9 cellular contexts compared by ENCODE assay signal in the genomic region with DNA sequence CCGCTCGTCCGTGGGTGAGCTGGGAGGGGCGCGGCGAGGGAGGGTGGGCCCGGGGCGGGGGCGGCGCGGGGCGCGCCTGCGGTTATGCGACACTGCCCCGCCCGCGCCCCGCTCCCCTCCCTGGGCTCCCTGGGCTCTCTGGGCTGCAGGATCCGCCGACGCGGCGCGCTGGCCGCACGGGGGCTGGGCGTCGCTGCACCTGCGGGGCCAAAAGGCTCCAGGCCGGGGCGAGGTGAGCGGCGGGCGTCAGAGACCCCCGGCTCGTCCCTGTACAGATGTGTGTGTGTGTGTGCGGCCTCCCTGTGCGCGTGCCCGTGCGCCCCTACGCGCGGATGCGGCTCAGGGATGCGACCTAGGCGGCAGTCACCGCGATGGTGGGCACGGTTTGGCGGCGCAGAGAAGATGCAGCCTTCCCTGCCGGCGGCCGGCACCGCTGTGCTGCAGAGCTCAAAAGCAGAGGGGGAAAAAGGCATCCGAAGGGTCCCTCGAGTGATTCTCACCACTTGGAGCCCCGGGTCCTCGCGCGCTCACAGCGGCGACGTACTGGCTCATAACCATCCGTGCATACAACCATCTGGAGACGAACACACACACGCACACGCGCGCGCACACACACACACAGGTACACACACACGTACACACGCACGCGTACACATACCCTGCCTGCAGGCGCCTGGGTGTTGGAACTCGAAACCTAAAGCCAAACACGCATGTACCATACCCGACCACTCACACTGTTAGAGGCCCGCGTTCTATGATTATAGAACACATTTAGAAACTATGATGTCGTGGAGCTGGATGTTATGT. TPM values are rescaled to one million over a fixed set of nuclear protein-coding genes. Genes with fewer than 3 reads are reported as not detected.
DNase-seq lines count a peak whose midpoint lies in the region; ATAC-seq lines count a peak whose summit lies in the region.
"Had no signal": no experiment of that assay in that cellular context is flagged by ENCODE, and none has a peak within 500 bp of the region (broad histone marks: within the 10 kb centered on the region; RNA-seq: fewer than 3 reads in every experiment).

No MANE protein-coding gene starts in this region.

- H3K4me3 ChIP-seq in ACC112 (ENCODE audit: low read depth, low read length), result peak overlapping the region; percentile 58; the same call in 1 of the 2 replicates
- peak overlapping the region; percentile 76 for H3K4me3 ChIP-seq in HUES6 (ENCODE audit: low read depth, low read length)

- H3K4me3 Mint-ChIP-seq in central memory CD8-positive, alpha-beta T cell, result peak overlapping the region; percentile 15
- peak overlapping the region in 5 of 8 donors; percentile 22 to 80 (median 49) for H3K4me3 Mint-ChIP-seq in naive B cell

- H3K9ac ChIP-seq in HUES6 (ENCODE audit: low read length), result no peak overlapping the region

- H3K36me3 Mint-ChIP-seq in central memory CD8-positive, alpha-beta T cell (ENCODE audit: insufficient read depth), result no peaks in the 10 kb centered on the region
- H3K36me3 Mint-ChIP-seq in naive B cell, result no peaks in the 10 kb centered on the region

- no peaks in the 10 kb centered on the region for H3K4me1 ChIP-seq in ACC112 (ENCODE audit: control insufficient read depth, insufficient read depth, low read length, unreplicated experiment)
- H3K4me1 ChIP-seq in HUES6 (ENCODE audit: control insufficient read depth, insufficient read depth, low read length), result peaks cover 10% of the 10 kb centered on the region

- peaks cover 72% of the 10 kb centered on the region for H3K27me3 Mint-ChIP-seq in central memory CD8-positive, alpha-beta T cell
- H3K27me3 Mint-ChIP-seq in naive B cell, result peaks cover 67 to 71% (median 70%) of the 10 kb centered on the region in 3 donors

- no peak overlapping the region for H2AFZ ChIP-seq in ACC112 (ENCODE audit: low read length, unreplicated experiment)

- H3K4me1 Mint-ChIP-seq in central memory CD8-positive, alpha-beta T cell, result no peaks in the 10 kb centered on the region
- peaks cover 4 to 9% (median 8%) of the 10 kb centered on the region in 3 donors for H3K4me1 Mint-ChIP-seq in naive B cell

- no peaks in the 10 kb centered on the region for H3K9me3 ChIP-seq in HUES6 (ENCODE audit: control insufficient read depth, insufficient read depth, low read depth, low read length)

- H3K27ac ChIP-seq in ACC112 (ENCODE audit: low read depth, low read length), result no peak overlapping the region
- no peak overlapping the region for H3K27ac ChIP-seq in HUES6 (ENCODE audit: low read depth, low read length)

- no peak for DNase-seq in central memory CD8-positive, alpha-beta T cell (ENCODE audit: low spot score in 2 of 2)
- DNase-seq in naive B cell (no peak), UCSD-AML1 (lab: John Stamatoyannopoulos, UW; ENCODE audit: unreplicated experiment) (no peak), HUDEP-2 (lab: John Stamatoyannopoulos, UW; ENCODE audit: unreplicated experiment in 76 of 76) (no peak)
- DNase-seq: stimulated activated CD4-positive, alpha-beta T cell treated with anti-CD3 and anti-CD28 coated beads, Interleukin-4, amount 100 ng/mL, for 24 hours had no signal

- peaks cover 71% of the 10 kb centered on the region for H3K27me3 ChIP-seq in ACC112 (ENCODE audit: insufficient read depth, low read length)
- peaks cover 67% of the 10 kb centered on the region for H3K27me3 ChIP-seq in HUES6 (ENCODE audit: control insufficient read depth, insufficient read depth, low read length)

- no peak for ATAC-seq in central memory CD8-positive, alpha-beta T cell (replicated peaks; ENCODE audit: extremely low read depth, poor library complexity, severe bottlenecking)
- ATAC-seq in naive B cell (ENCODE audit: low read depth in 2 of 2) (peak in 1 of 2 donors; percentile 18), HG02884 (IDR thresholded peaks at IDR 0.05; ENCODE audit: unreplicated experiment) (no peak), esophagus mucosa (no peak)

- no peaks in the 10 kb centered on the region for H3K9me3 Mint-ChIP-seq in central memory CD8-positive, alpha-beta T cell
- peaks cover 0 to 3% (median 0%) of the 10 kb centered on the region in 7 donors for H3K9me3 Mint-ChIP-seq in naive B cell

- H3K79me2 ChIP-seq in ACC112 (ENCODE audit: control insufficient read depth, insufficient read depth, low read length, unreplicated experiment), result no peaks in the 10 kb centered on the region

- H3K36me3 ChIP-seq in ACC112 (ENCODE audit: insufficient read depth, low read length) (no peaks in the 10 kb centered on the region), HUES6 (ENCODE audit: control insufficient read depth, insufficient read depth, low read length) (no peaks in the 10 kb centered on the region)

- no peak overlapping the region for H3K27ac Mint-ChIP-seq in central memory CD8-positive, alpha-beta T cell (ENCODE audit: low read depth)
- no peak overlapping the region for H3K27ac Mint-ChIP-seq in naive B cell

RNA-seq across cellular contexts. Expression of gene ATP8A2, which starts 0.7 kb away (rescaled TPM):
- polyA plus RNA-seq in naive B cell (ENCODE audit: low read depth in 6 of 6), result under 1 TPM in 1 of 6 donors, not detected in 5; 0.03 TPM
- total RNA-seq in esophagus mucosa, result not detected
